1 cellular context compared by ENCODE assay signal in the genomic region with DNA sequence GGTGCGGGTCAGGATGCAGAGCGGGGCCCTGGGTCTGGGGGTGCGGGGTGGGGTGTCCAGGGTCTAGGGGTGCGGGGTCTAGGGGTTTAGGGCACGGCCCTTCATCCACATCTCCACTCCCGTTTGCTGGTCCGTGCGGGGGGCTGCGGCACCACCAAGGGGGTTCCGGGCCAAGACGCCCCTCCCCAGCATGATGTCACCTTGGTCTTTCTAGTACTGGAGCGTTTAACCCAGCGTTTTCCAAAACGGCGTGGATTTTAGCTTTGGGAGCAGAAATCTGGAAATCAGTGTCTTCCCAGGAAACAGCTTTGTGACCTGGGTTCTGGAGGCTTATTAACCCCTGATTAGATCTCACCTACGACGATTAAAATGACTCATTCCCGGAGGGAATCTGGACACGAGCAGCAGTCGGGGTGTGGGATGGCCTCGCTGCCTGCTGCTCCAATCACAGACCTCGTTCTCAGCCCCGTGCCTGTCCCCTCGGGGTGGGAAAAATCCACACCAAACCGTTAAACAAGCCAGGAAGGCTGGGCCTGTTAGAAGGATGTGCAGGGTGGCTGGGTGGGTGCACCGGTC.
TF ChIP-seq lines count a peak whose summit lies in the region.

No MANE protein-coding gene starts in this region.

TF ChIP-seq in HCT116, 20 proteins besides CTCF, POLR2A, EP300 and RAD21 (continued from another document):
- TF ChIP-seq TCF7L2 (IDR thresholded peaks at IDR 0.05; ENCODE audit: borderline replicate concordance, extremely low read depth, insufficient read depth, insufficient read length) = no peak
- no peak for TF ChIP-seq SRF (IDR thresholded peaks at IDR 0.05; ENCODE audit: low read depth)
- no peak for TF ChIP-seq EZH2phosphoT487 (IDR thresholded peaks at IDR 0.05; ENCODE audit: borderline replicate concordance)
- TF ChIP-seq YY1 (IDR thresholded peaks at IDR 0.05; ENCODE audit: extremely low read depth, insufficient replicate concordance, low read depth, low read length) = no peak
- TF ChIP-seq SP1 (IDR thresholded peaks at IDR 0.05; ENCODE audit: low read depth) = no peak
- TF ChIP-seq CEBPB (IDR thresholded peaks at IDR 0.05; ENCODE audit: low read depth) = no peak
- TF ChIP-seq, protein P1, sequence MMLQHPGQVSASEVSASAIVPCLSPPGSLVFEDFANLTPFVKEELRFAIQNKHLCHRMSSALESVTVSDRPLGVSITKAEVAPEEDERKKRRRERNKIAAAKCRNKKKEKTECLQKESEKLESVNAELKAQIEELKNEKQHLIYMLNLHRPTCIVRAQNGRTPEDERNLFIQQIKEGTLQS (IDR thresholded peaks at IDR 0.05) = no peak
- TF ChIP-seq EGR1 (IDR thresholded peaks at IDR 0.05; ENCODE audit: low read depth) = no peak
- TF ChIP-seq CBX3 (IDR thresholded peaks at IDR 0.05; ENCODE audit: low read depth) = no peak
- TF ChIP-seq SIN3A (IDR thresholded peaks at IDR 0.05; ENCODE audit: low read depth) = no peak
